23 cellular contexts compared by ENCODE assay signal in the genomic region with DNA sequence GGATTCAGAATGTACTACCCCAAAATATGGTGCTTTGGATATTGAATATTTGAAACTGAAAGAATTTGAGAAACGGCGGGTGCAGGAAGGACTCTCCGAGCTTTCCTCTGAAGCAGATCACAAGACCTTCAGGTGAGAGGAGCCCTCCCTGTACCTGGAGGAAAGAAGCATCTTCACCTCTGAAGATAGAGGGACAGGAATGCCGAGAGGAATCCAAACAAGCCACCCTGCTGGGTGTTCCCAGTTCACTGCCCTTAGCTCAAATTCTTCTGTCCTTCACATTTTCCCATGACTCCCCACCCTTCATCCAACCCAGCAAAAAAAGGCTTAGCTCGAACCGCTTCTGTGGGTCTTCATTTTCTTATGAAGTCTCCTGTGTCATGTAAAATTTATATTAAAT. TPM values are rescaled to one million over a fixed set of nuclear protein-coding genes. Genes with fewer than 3 reads are reported as not detected.
"Had no signal": no experiment of that assay in that cellular context is flagged by ENCODE, and none has a peak within 500 bp of the region (broad histone marks: within the 10 kb centered on the region; RNA-seq: fewer than 3 reads in every experiment).

No MANE protein-coding gene starts in this region.

- H3K36me3 ChIP-seq: left ventricle myocardium inferior, ovary, right atrium auricular region, right lobe of liver, stomach, thyroid gland, transverse colon, upper lobe of right lung had no signal

- H3K4me2 ChIP-seq: smooth muscle cell had no signal

- H3K36me3 Mint-ChIP-seq: naive thymus-derived CD4-positive, alpha-beta T cell; natural killer cell treated with Interleukin-12 subunit alpha and Interleukin-12 subunit beta and Interleukin-15 and Interleukin-18, amount 100 ng/mL, for 72 hours; stimulated activated naive B cell treated with anti-CD40 and anti-IgM and Interleukin-4, amounts not matched to agents 10 μg/mL and 1 μg/mL and 100 μg/mL, for 72 hours had no signal

- H3K27ac Mint-ChIP-seq: natural killer cell treated with Interleukin-12 subunit alpha and Interleukin-12 subunit beta and Interleukin-15 and Interleukin-18, amount 100 ng/mL, for 72 hours; progenitor cell of endocrine pancreas had no signal

- H3K27ac ChIP-seq: left ventricle myocardium inferior, ovary, right atrium auricular region, right lobe of liver, stomach, testis, thyroid gland, transverse colon, upper lobe of right lung had no signal

- H3K4me1 ChIP-seq: left ventricle myocardium inferior, right atrium auricular region, right lobe of liver, stomach, testis, thyroid gland, transverse colon, upper lobe of right lung had no signal

- H3K4me3 ChIP-seq: left ventricle myocardium inferior, lung, mucosa of descending colon, ovary, right atrium auricular region, right lobe of liver, smooth muscle cell, stomach, testis, thyroid gland, transverse colon, upper lobe of right lung had no signal

- H3K9me3 Mint-ChIP-seq: naive thymus-derived CD4-positive, alpha-beta T cell; natural killer cell treated with Interleukin-12 subunit alpha and Interleukin-12 subunit beta and Interleukin-15 and Interleukin-18, amount 100 ng/mL, for 72 hours; stimulated activated naive B cell treated with anti-CD40 and anti-IgM and Interleukin-4, amounts not matched to agents 10 μg/mL and 1 μg/mL and 100 μg/mL, for 72 hours had no signal

- DNase-seq: hippocampal formation; islet precursor cell; left ventricle myocardium inferior; midbrain; mucosa of descending colon; naive thymus-derived CD4-positive, alpha-beta T cell; ovary; right lobe of liver; stimulated activated CD4-positive, alpha-beta T cell treated with anti-CD3 and anti-CD28 coated beads, Interleukin-2, amount 100 ng/mL, for 24 hours; stimulated activated CD4-positive, alpha-beta T cell treated with anti-CD3 and anti-CD28 coated beads, Interleukin-4, amount 100 ng/mL, for 1 hour; stimulated activated naive B cell treated with anti-CD40 and anti-IgM and Interleukin-4, amounts not matched to agents 10 μg/mL and 1 μg/mL and 100 μg/mL, for 72 hours; stimulated activated naive CD8-positive, alpha-beta T cell treated with anti-CD3 and anti-CD28 coated beads, Interleukin-15, Interleukin-2, amounts not matched to agents 100 U/mL and 50 U/mL, for 24 hours; stomach; testis; thyroid gland; transverse colon; upper lobe of right lung had no signal

- H3K27me3 ChIP-seq: ovary, right atrium auricular region, right lobe of liver, testis, thyroid gland, upper lobe of right lung had no signal

- H3K4me3 Mint-ChIP-seq: naive thymus-derived CD4-positive, alpha-beta T cell; natural killer cell treated with Interleukin-12 subunit alpha and Interleukin-12 subunit beta and Interleukin-15 and Interleukin-18, amount 100 ng/mL, for 72 hours; stimulated activated naive B cell treated with anti-CD40 and anti-IgM and Interleukin-4, amounts not matched to agents 10 μg/mL and 1 μg/mL and 100 μg/mL, for 72 hours had no signal

- H3K9me3 ChIP-seq: left ventricle myocardium inferior, mucosa of descending colon, right atrium auricular region, right lobe of liver, testis, thyroid gland, transverse colon, upper lobe of right lung had no signal

- ATAC-seq: mucosa of descending colon; naive thymus-derived CD4-positive, alpha-beta T cell; natural killer cell treated with Interleukin-12 subunit alpha and Interleukin-12 subunit beta and Interleukin-15 and Interleukin-18, amount 100 ng/mL, for 72 hours; right lobe of liver; stimulated activated naive B cell treated with anti-CD40 and anti-IgM and Interleukin-4, amounts not matched to agents 10 μg/mL and 1 μg/mL and 100 μg/mL, for 72 hours; stimulated activated naive CD8-positive, alpha-beta T cell treated with anti-CD3 and anti-CD28 coated beads, Interleukin-15, Interleukin-2, amounts not matched to agents 100 U/mL and 50 U/mL, for 24 hours; upper lobe of right lung had no signal

RNA-seq across cellular contexts. Expression of a gene that starts 18.2 kb away (rescaled TPM):
- total RNA-seq: natural killer cell treated with Interleukin-12 subunit alpha and Interleukin-12 subunit beta and Interleukin-15 and Interleukin-18, amount 100 ng/mL, for 72 hours; pulmonary artery endothelial cell; smooth muscle cell had no signal
- polyA plus RNA-seq: naive thymus-derived CD4-positive, alpha-beta T cell; smooth muscle cell had no signal
